ENCODE assay signal across 24 cellular contexts in genomic region chr7:141609566-141609965, GRCh38. TPM values are rescaled to one million over a fixed set of nuclear protein-coding genes. Genes with fewer than 3 reads are reported as not detected.
A peak's percentile ranks its signal among the peaks of the same experiment; 100 is the strongest.
DNase-seq lines count a peak whose midpoint lies in the region; ATAC-seq, FAIRE-seq and TF ChIP-seq lines count a peak whose summit lies in the region.
"Had no signal": no experiment of that assay in that cellular context is flagged by ENCODE, and none has a peak within 500 bp of the region (broad histone marks: within the 10 kb centered on the region; RNA-seq: fewer than 3 reads in every experiment).

No MANE protein-coding gene starts in this region.

- ATAC-seq in GM21367 (IDR thresholded peaks at IDR 0.05; ENCODE audit: unreplicated experiment) (no peak), GM18505 (IDR thresholded peaks at IDR 0.05; ENCODE audit: unreplicated experiment) (no peak)
- ATAC-seq: GM12878 had no signal

- H4K8ac ChIP-seq in H1 (ENCODE audit: extremely low read depth, insufficient read depth, low read length) (no peak overlapping the region), mesendoderm (ENCODE audit: low read depth, low read length) (no peak overlapping the region)

- H2BK20ac ChIP-seq in H1 (ENCODE audit: low read length): no peak overlapping the region; the same call in 1 of the 2 replicates

- H2AK5ac ChIP-seq in H1 (ENCODE audit: low read depth, low read length): peak overlapping the region; percentile 58; the same call in 1 of the 2 replicates
- H2AK5ac ChIP-seq in mesendoderm (ENCODE audit: low read length): no peak overlapping the region

- in situ Hi-C loops in HAP-1 (cut with MboI; ENCODE audit: low sequenced_read_pairs): no loop called here

- H3K4me3 Mint-ChIP-seq in nephron progenitor cell: no peak overlapping the region
- H3K4me3 Mint-ChIP-seq: CD8-positive, alpha-beta memory T cell had no signal

- H3K4me2 ChIP-seq in H1 (ENCODE audit: insufficient read depth in 1 of 2, low read depth in 2 of 2, low read length in 2 of 2) (no peak overlapping the region), mesendoderm (ENCODE audit: low read length) (no peak overlapping the region)

- H3K27ac ChIP-seq in H1 (ENCODE audit: low read depth, low read length) (no peak overlapping the region), iPS DF 6.9 (ENCODE audit: low read length) (no peak overlapping the region), mesendoderm (ENCODE audit: low read depth, low read length) (no peak overlapping the region)
- H3K27ac ChIP-seq: GM23248 had no signal

- no peaks in the 10 kb centered on the region for H3K79me2 ChIP-seq in H1 (ENCODE audit: control insufficient read depth in 1 of 2, insufficient read depth in 2 of 2, low read length in 2 of 2)
- no peaks in the 10 kb centered on the region for H3K79me2 ChIP-seq in mesendoderm (ENCODE audit: control insufficient read depth, insufficient read depth, low read length)

- H3K23me2 ChIP-seq in H1 (ENCODE audit: low read depth, low read length): no peaks in the 10 kb centered on the region

- H4K5ac ChIP-seq in H1 (ENCODE audit: insufficient read length, low read depth, low read length) (no peak overlapping the region), mesendoderm (ENCODE audit: low read length) (no peak overlapping the region)

- H3K9me3 Mint-ChIP-seq in nephron progenitor cell: no peaks in the 10 kb centered on the region
- H3K9me3 Mint-ChIP-seq: CD4-positive, CD25-positive, alpha-beta regulatory T cell; CD8-positive, alpha-beta memory T cell had no signal

- peaks cover 47% of the 10 kb centered on the region for H3K36me3 Mint-ChIP-seq in nephron progenitor cell (ENCODE audit: low read depth)

- TF ChIP-seq POLR2A in H1 (IDR thresholded peaks at IDR 0.05; ENCODE audit: control extremely low read depth in 1 of 2, low read depth in 2 of 2, low read length in 2 of 2) (no peak), GM18505 (IDR thresholded peaks at IDR 0.05; ENCODE audit: borderline replicate concordance, extremely low read depth, insufficient read depth, insufficient read length) (no peak)

- H4K91ac ChIP-seq in H1 (replicated peaks; ENCODE audit: insufficient read length, low read length): peak overlapping the region; percentile 25

- POLR2A ChIA-PET in H1 (lab: Charles Lee; ENCODE audit: partially characterized antibody): interaction anchor here (0.9 to 1.4 kb wide), 3 partner anchors 9 to 16 kb away, joined by 3 read pairs; no protein-coding TSS in a partner anchor

- H2BK15ac ChIP-seq in H1 (ENCODE audit: low read length) (no peak overlapping the region), mesendoderm (replicated peaks; ENCODE audit: low read depth) (no peak overlapping the region)

- H2BK5ac ChIP-seq in H1 (ENCODE audit: low read depth, low read length): peak overlapping the region; percentile 50; the same call in 1 of the 2 replicates
- no peak overlapping the region for H2BK5ac ChIP-seq in mesendoderm (ENCODE audit: low read length)

- H2AFZ ChIP-seq in H1 (ENCODE audit: low read length): no peak overlapping the region
- H2AFZ ChIP-seq: GM23248 had no signal

- TF ChIP-seq CTCF in H1 (IDR thresholded peaks at IDR 0.05; ENCODE audit: control extremely low read depth in 1 of 3, insufficient read depth in 1 of 3, low read depth in 1 of 3, low read length in 3 of 3) (no peak), nephron progenitor cell (IDR thresholded peaks at IDR 0.05) (no peak)

- no peak overlapping the region for H3K27ac Mint-ChIP-seq in nephron progenitor cell
- H3K27ac Mint-ChIP-seq: CD4-positive, CD25-positive, alpha-beta regulatory T cell had no signal

- H3K4me3 ChIP-seq in HAP-1 (no peak overlapping the region), H1 (ENCODE audit: extremely low read depth in 1 of 4, insufficient read depth in 2 of 4, low read depth in 3 of 4, low read length in 4 of 4) (no peak overlapping the region), iPS DF 6.9 (ENCODE audit: low read length) (no peak overlapping the region), mesendoderm (ENCODE audit: low read length) (no peak overlapping the region)
- H3K4me3 ChIP-seq: GM12878, GM23248 had no signal

- H3K18ac ChIP-seq in H1 (ENCODE audit: extremely low read depth, low read length) (no peak overlapping the region), mesendoderm (ENCODE audit: low read length) (no peak overlapping the region)

- no peak overlapping the region for H3K14ac ChIP-seq in H1 (ENCODE audit: insufficient read length)

- H3K27me3 ChIP-seq in HAP-1 (ENCODE audit: low read depth): no peaks in the 10 kb centered on the region
- H3K27me3 ChIP-seq in H1 (replicated peaks in 1 of 4; ENCODE audit: control insufficient read depth in 3 of 4, extremely low read depth in 1 of 4, insufficient read depth in 3 of 4, low read length in 3 of 4): no peaks in the 10 kb centered on the region
- H3K27me3 ChIP-seq in iPS DF 6.9 (ENCODE audit: control insufficient read depth, insufficient read depth, low read length): no peaks in the 10 kb centered on the region
- H3K27me3 ChIP-seq in mesendoderm (ENCODE audit: insufficient read depth, low read length, poor library complexity): no peaks in the 10 kb centered on the region
- H3K27me3 ChIP-seq: BE2C had no signal

- H4K20me1 ChIP-seq in H1 (replicated peaks in 1 of 2; ENCODE audit: control insufficient read depth in 1 of 2, insufficient read depth in 2 of 2, low read length in 2 of 2): no peaks in the 10 kb centered on the region

- TF ChIP-seq RAD21 in H1 (IDR thresholded peaks at IDR 0.05 in 1 of 2, conservative IDR thresholded peaks at IDR 0.05 in 1 of 2; ENCODE audit: low read depth in 2 of 2, low read length in 2 of 2): no peak

- no peaks in the 10 kb centered on the region for H3K27me3 Mint-ChIP-seq in nephron progenitor cell (ENCODE audit: low read depth, poor library complexity)
- H3K27me3 Mint-ChIP-seq: CD4-positive, CD25-positive, alpha-beta regulatory T cell; CD8-positive, alpha-beta memory T cell had no signal

- CTCF ChIA-PET in H1 (lab: Charles Lee; ENCODE audit: partially characterized antibody): interaction anchor here (0.5 to 2.3 kb wide), 4 partner anchors 16 to 390 kb away, joined by 3 to 9 read pairs (median 5); no protein-coding TSS in a partner anchor

- no peak overlapping the region for H3K23ac ChIP-seq in H1 (ENCODE audit: insufficient read length)
- no peak overlapping the region for H3K23ac ChIP-seq in mesendoderm (ENCODE audit: low read length)

- peaks cover 22% of the 10 kb centered on the region for H3K36me3 ChIP-seq in HAP-1 (replicated peaks)
- H3K36me3 ChIP-seq in H1 (ENCODE audit: control insufficient read depth in 2 of 4, insufficient read depth in 4 of 4, low read length in 3 of 4): peaks cover 0 to 17% (median 9%) of the 10 kb centered on the region in 4 experiments; a peak in 6 of 8 replicates
- H3K36me3 ChIP-seq in iPS DF 6.9 (ENCODE audit: control insufficient read depth, insufficient read depth, low read length): peaks cover 3% of the 10 kb centered on the region; the same call in 1 of the 2 replicates
- H3K36me3 ChIP-seq in mesendoderm (ENCODE audit: control insufficient read depth, insufficient read depth, low read length): no peaks in the 10 kb centered on the region

- no peaks in the 10 kb centered on the region for H3K4me1 Mint-ChIP-seq in nephron progenitor cell
- H3K4me1 Mint-ChIP-seq: CD8-positive, alpha-beta memory T cell had no signal

- FAIRE-seq in H1 (lab: Jason Lieb, UNC): peak; percentile 28
- FAIRE-seq: A204.1, GM12878, GM19239 had no signal

- H3K56ac ChIP-seq in H1 (replicated peaks; ENCODE audit: insufficient read length, low read depth, low read length) (no peak overlapping the region), mesendoderm (ENCODE audit: low read length) (no peak overlapping the region)

- H3K4me1 ChIP-seq in HAP-1 (peaks cover 19% of the 10 kb centered on the region), H1 (replicated peaks in 1 of 4; ENCODE audit: control insufficient read depth in 3 of 4, insufficient read depth in 4 of 4, low read length in 3 of 4) (peaks cover 0 to 7% (median 0%) of the 10 kb centered on the region in 4 experiments; a peak in 1 of 7 replicates), iPS DF 6.9 (ENCODE audit: control insufficient read depth, insufficient read depth, low read length) (no peaks in the 10 kb centered on the region), mesendoderm (ENCODE audit: control insufficient read depth, low read depth, low read length) (no peaks in the 10 kb centered on the region)
- H3K4me1 ChIP-seq: BE2C had no signal

- peak overlapping the region; percentile 42; the same call in 1 of the 2 replicates for H2BK12ac ChIP-seq in H1 (ENCODE audit: low read depth, low read length)

- no peak overlapping the region for H3K4ac ChIP-seq in H1 (replicated peaks; ENCODE audit: insufficient read length, low read depth, low read length)
- H3K4ac ChIP-seq in mesendoderm (ENCODE audit: low read depth, low read length): no peak overlapping the region

- H3K79me1 ChIP-seq in H1 (ENCODE audit: low read depth, low read length): no peaks in the 10 kb centered on the region
- no peaks in the 10 kb centered on the region for H3K79me1 ChIP-seq in mesendoderm (ENCODE audit: low read length)

- H3K9me3 ChIP-seq in HAP-1 (no peaks in the 10 kb centered on the region), H1 (ENCODE audit: insufficient read depth in 2 of 2, low read depth in 1 of 2, low read length in 1 of 2) (no peaks in the 10 kb centered on the region), iPS DF 6.9 (ENCODE audit: control insufficient read depth, insufficient read depth, low read length) (no peaks in the 10 kb centered on the region)
- H3K9me3 ChIP-seq: BE2C had no signal

- TF ChIP-seq EP300 in H1 (IDR thresholded peaks at IDR 0.05; ENCODE audit: borderline replicate concordance in 1 of 2, low read depth in 2 of 2, low read length in 2 of 2): no peak

- H3K9ac ChIP-seq in H1 (replicated peaks in 1 of 4; ENCODE audit: extremely low read depth in 1 of 4, low read depth in 3 of 4, low read length in 3 of 4) (no peak overlapping the region), mesendoderm (ENCODE audit: low read length) (no peak overlapping the region)
- H3K9ac ChIP-seq: GM23248 had no signal

- DNase-seq in HAP-1 (ENCODE audit: low spot score in 2 of 2) (peak; percentile 25 to 29), H1 (ENCODE audit: low read depth in 1 of 2, low spot score in 2 of 2) (no peak), iPS DF 6.9 (ENCODE audit: low read depth, low spot score) (peak; percentile 37), mesendoderm (peak; percentile 20), nephron progenitor cell (no peak), nucleus accumbens (lab: John Stamatoyannopoulos, UW) (no peak)
- DNase-seq: ACHN; BE2C; C1 segment of cervical spinal cord; CD4-positive, CD25-positive, alpha-beta regulatory T cell; CD8-positive, alpha-beta memory T cell; COR-L47; DMS 273 treated with DMSO at 0.1 percent for 48 hours; DMS53; DND-41; EL; GM23248; HCEC 1CT; KG1 had no signal

- H2BK120ac ChIP-seq in H1 (replicated peaks; ENCODE audit: low read depth, low read length): no peak overlapping the region
- H2BK120ac ChIP-seq in mesendoderm (ENCODE audit: low read depth, low read length): no peak overlapping the region

- WGBS in H1 (ENCODE audit: extremely low coverage in 1 of 2, insufficient coverage in 1 of 2, insufficient read length in 1 of 2, insufficient replicate concordance in 2 of 2, low coverage in 1 of 2, low lambda C conversion rate in 2 of 2, missing lambda C conversion rate in 1 of 2), 2 experiments: 76% methylated on average over 3 of the region's 3 CpGs; no CpG with 5 or more reads in 1 of the 2 experiments
- no CpG with 5 or more reads among the region's 3 CpGs for WGBS in iPS DF 6.9 (ENCODE audit: insufficient coverage, insufficient read length)
- WGBS in mesendoderm (ENCODE audit: extremely low coverage, insufficient coverage, low lambda C conversion rate): no CpG with 5 or more reads among the region's 3 CpGs

RNA-seq across cellular contexts. Expression of gene AGK, which starts 58.4 kb away (rescaled TPM):
- 30.0 and 34.0 TPM in 2 replicates for total RNA-seq in H1 (2021; fragmentation: NEBNext Ultra II Directional; extraction: Animal tissue kit (Norgen Biotek cat#: 25700))
- 19.9 and 25.8 TPM in 2 replicates for polyA plus RNA-seq in H1 (2011; rRNA removed)
- 29.2 TPM for polyA plus RNA-seq in H1 (2011; cell fraction: cytosol; rRNA removed)
- polyA plus RNA-seq in H1 (2011; cell fraction: nucleus; rRNA removed): 36.8 TPM
- 18.9 to 23.0 TPM (median 21.6 TPM) in 4 replicates for polyA plus RNA-seq in H1 (2012, experiment 1 of 2)
- 7.0 TPM for polyA plus RNA-seq in H1 (2012, experiment 2 of 2)
- polyA plus RNA-seq in H1 (2013, experiment 1 of 2): 25.1 TPM
- 26.4 TPM for polyA plus RNA-seq in H1 (2013, experiment 2 of 2)
- 36.6 and 38.8 TPM in 2 replicates for polyA minus RNA-seq in H1 (2011; rRNA and poly(A)+ RNA removed)
- polyA minus RNA-seq in H1 (2011; cell fraction: cytosol; rRNA and poly(A)+ RNA removed): 11.2 TPM
- 61.6 TPM for polyA minus RNA-seq in H1 (2011; cell fraction: nucleus; rRNA and poly(A)+ RNA removed)
- polyA plus RNA-seq in mesendoderm (2013, experiment 1 of 2): 26.2 TPM
- polyA plus RNA-seq in mesendoderm (2013, experiment 2 of 2): 29.0 TPM

Comparison
In these comparisons a context has a peak if more than half of its experiments do, and no peak if none do; other contexts are left out.
1. DNase-seq: peak in HAP-1 (2 of 2), iPS DF 6.9 (single experiment) and mesendoderm (single experiment); none in H1 (0 of 2), nephron progenitor cell (single experiment) and nucleus accumbens (0 of 56).